Comparison of ENCODE assay signal across 29 cellular contexts in the genomic region with DNA sequence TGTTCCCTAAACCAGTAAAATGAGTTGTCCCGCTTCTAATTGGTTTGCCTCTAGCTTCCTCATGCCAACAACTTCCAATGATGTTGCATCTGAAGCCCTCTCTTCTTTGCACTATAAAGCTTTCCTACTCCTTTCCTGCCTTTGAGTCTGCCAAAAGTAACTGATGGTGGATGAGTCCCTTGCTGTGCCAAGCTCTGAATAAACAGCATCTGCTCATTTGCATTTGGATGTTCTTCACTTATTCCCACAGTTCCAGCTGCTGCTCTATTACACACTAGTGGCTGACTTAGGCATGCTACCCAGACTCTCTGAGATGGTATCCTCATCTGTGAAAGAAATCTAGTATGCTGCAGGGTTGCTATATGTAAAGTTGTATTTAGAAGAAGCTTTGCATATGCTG. TPM values are rescaled to one million over a fixed set of nuclear protein-coding genes. Genes with fewer than 3 reads are reported as not detected.
DNase-seq lines count a peak whose midpoint lies in the region; ATAC-seq and FAIRE-seq lines count a peak whose summit lies in the region.
"Had no signal": no experiment of that assay in that cellular context is flagged by ENCODE, and none has a peak within 500 bp of the region (broad histone marks: within the 10 kb centered on the region; RNA-seq: fewer than 3 reads in every experiment).

No MANE protein-coding gene starts in this region.

- ATAC-seq in HG03460 (IDR thresholded peaks at IDR 0.05; ENCODE audit: unreplicated experiment) = no peak
- ATAC-seq in HG02938 (IDR thresholded peaks at IDR 0.05; ENCODE audit: unreplicated experiment) = no peak
- ATAC-seq: activated naive CD4-positive, alpha-beta T cell treated with anti-CD3 and anti-CD28 coated beads, Interleukin-2, amount 50 U/mL, for 72 hours; activated T-helper 17 cell treated with anti-CD3 and anti-CD28 coated beads, Interleukin-2, amount 50 U/mL, for 72 hours; heart right ventricle; K562; left lobe of liver; natural killer cell treated with Interleukin-12 subunit alpha and Interleukin-12 subunit beta and Interleukin-15 and Interleukin-18, amount 100 ng/mL, for 72 hours; Panc1; sciatic nerve; stimulated activated naive CD8-positive, alpha-beta T cell treated with anti-CD3 and anti-CD28 coated beads, Interleukin-15, Interleukin-2, amounts not matched to agents 100 U/mL and 50 U/mL, for 24 hours had no signal

- DNase-seq in LHCN-M2 (ENCODE audit: low read depth) = peak; percentile 15
- DNase-seq in NCI-H69 (lab: John Stamatoyannopoulos, UW) = peak; percentile 39
- peak; percentile 21 to 27 for DNase-seq in frontal cortex (ENCODE audit: low spot score in 2 of 2)
- peak in 6 of 10 donors; percentile 14 to 35 (median 29) for DNase-seq in posterior cingulate gyrus
- DNase-seq in NCI-H510A treated with DMSO at 0.1 percent for 48 hours (lab: John Stamatoyannopoulos, UW) = no peak
- no peak for DNase-seq in A172 (ENCODE audit: low spot score)
- DNase-seq: activated B cell treated with CpG ODN at 0.5 μM for 24 hours; CD4-positive, CD25-positive, alpha-beta regulatory T cell; GF-D8; GM23248; heart right ventricle; MG63; NCI-H146; NCI-H226; SIG-M5; stimulated activated naive CD8-positive, alpha-beta T cell treated with anti-CD3 and anti-CD28 coated beads, Interleukin-15, Interleukin-2, amounts not matched to agents 100 U/mL and 50 U/mL, for 24 hours; SW 1271; T1000 had no signal

- no peak for FAIRE-seq in frontal cortex (lab: Jason Lieb, UNC)
- FAIRE-seq: D721Med, GM18507, K562 had no signal

- intact Hi-C loops in posterior cingulate gyrus (cut with DNase I) = no loop called here

RNA-seq across cellular contexts. Expression of a gene that starts 24.9 kb away (rescaled TPM):
- total RNA-seq in LHCN-M2 (2014; rRNA removed) = 13.1 and 14.9 TPM in 2 replicates
- 2.0 TPM for polyA plus RNA-seq in LHCN-M2 (2012)
- 15.5 TPM for total RNA-seq in frontal cortex
- total RNA-seq in A172 (2014; rRNA removed; shearing (Covaris generic)) = 16.8 and 18.6 TPM in 2 replicates

Comparison
In these comparisons a context has a peak if more than half of its experiments do, and no peak if none do; other contexts are left out.
1. DNase-seq: peak in LHCN-M2 (single experiment), NCI-H69 (single experiment), frontal cortex (2 of 2) and posterior cingulate gyrus (6 of 10); none in NCI-H510A treated with DMSO at 0.1 percent for 48 hours (single experiment) and A172 (single experiment).